ENCODE assay signal across 21 cellular contexts in genomic region chr19:17353386-17353785, GRCh38. TPM values are rescaled to one million over a fixed set of nuclear protein-coding genes. Genes with fewer than 3 reads are reported as not detected.
"Had no signal": no experiment of that assay in that cellular context is flagged by ENCODE, and none has a peak within 500 bp of the region (broad histone marks: within the 10 kb centered on the region; RNA-seq: fewer than 3 reads in every experiment).

No MANE protein-coding gene starts in this region.

- H3K9me3 ChIP-seq: lower lobe of right lung, ovary, psoas muscle, thoracic aorta, upper lobe of left lung had no signal

- ATAC-seq: activated naive CD4-positive, alpha-beta T cell treated with anti-CD3 and anti-CD28 coated beads, Interleukin-2, amount 50 U/mL, for 72 hours; left colon; psoas muscle had no signal

- H3K4me3 ChIP-seq: dorsolateral prefrontal cortex, lower lobe of right lung, ovary, psoas muscle, skin epidermis, thoracic aorta, upper lobe of left lung had no signal

- H3K27ac ChIP-seq: dorsolateral prefrontal cortex, ovary, psoas muscle had no signal

- H3K36me3 ChIP-seq: lower lobe of right lung, ovary, thoracic aorta, upper lobe of left lung had no signal

- H3K36me3 Mint-ChIP-seq: activated naive CD4-positive, alpha-beta T cell treated with anti-CD3 and anti-CD28 coated beads, Interleukin-2, amount 50 U/mL, for 72 hours had no signal

- H3K9me3 Mint-ChIP-seq: activated naive CD4-positive, alpha-beta T cell treated with anti-CD3 and anti-CD28 coated beads, Interleukin-2, amount 50 U/mL, for 72 hours had no signal

- H3K27me3 ChIP-seq: ovary, upper lobe of left lung had no signal

- DNase-seq: activated gamma-delta T cell; dorsolateral prefrontal cortex; foreskin melanocyte; glutamatergic neuron; islet precursor cell; left colon; lower lobe of right lung; midbrain; psoas muscle; stimulated activated CD4-positive, alpha-beta T cell treated with anti-CD3 and anti-CD28 coated beads, Interleukin-15, amount 100 ng/mL, for 24 hours; stimulated activated CD4-positive, alpha-beta T cell treated with anti-CD3 and anti-CD28 coated beads, Interleukin-2, amount 100 ng/mL, for 48 hours; T-helper 1 cell; T-helper 9 cell had no signal

RNA-seq across cellular contexts. Expression of gene PLVAP, which starts 23.8 kb away (rescaled TPM):
- polyA plus RNA-seq: neural cell had no signal

RNA-seq across cellular contexts. Expression of gene CCDC194, which starts 40.6 kb away (rescaled TPM):
- total RNA-seq: epithelial cell of proximal tubule, thoracic aorta had no signal
- polyA plus RNA-seq: neural cell, right cardiac atrium had no signal
